In genomic region chr10:6813876-6814275, GRCh38 we compare ENCODE assay signal across 13 cellular contexts.
A peak's percentile ranks its signal among the peaks of the same experiment; 100 is the strongest.
DNase-seq lines count a peak whose midpoint lies in the region; ATAC-seq lines count a peak whose summit lies in the region.
"Had no signal": no experiment of that assay in that cellular context is flagged by ENCODE, and none has a peak within 500 bp of the region (broad histone marks: within the 10 kb centered on the region; RNA-seq: fewer than 3 reads in every experiment).

No MANE protein-coding gene starts in this region.

- DNase-seq in astrocyte of the hippocampus (ENCODE audit: low read depth, low spot score), result peak; percentile 50
- peak; percentile 30 for DNase-seq in fibroblast of gingiva (ENCODE audit: low read depth)
- peak; percentile 45 for DNase-seq in renal cortical epithelial cell (ENCODE audit: low read depth)
- no peak for DNase-seq in activated CD4-positive, alpha-beta T cell treated with anti-CD3 and anti-CD28 coated beads for 36 hours
- DNase-seq in islet precursor cell, result no peak
- DNase-seq in NCI-H2196 treated with DMSO at 0.1 percent for 48 hours (lab: John Stamatoyannopoulos, UW; ENCODE audit: unreplicated experiment), result no peak
- DNase-seq: ACHN; BE2C; C1 segment of cervical spinal cord; Caco-2; CD4-positive, alpha-beta T cell; HCEC 1CT; IMR-90 had no signal

- H3K9me3 Mint-ChIP-seq in activated CD4-positive, alpha-beta T cell treated with anti-CD3 and anti-CD28 coated beads for 36 hours (ENCODE audit: low read depth), result peaks cover 2% of the 10 kb centered on the region
- H3K9me3 Mint-ChIP-seq: CD4-positive, alpha-beta T cell had no signal

- no peak overlapping the region for H3K4me3 Mint-ChIP-seq in activated CD4-positive, alpha-beta T cell treated with anti-CD3 and anti-CD28 coated beads for 36 hours
- H3K4me3 Mint-ChIP-seq: CD4-positive, alpha-beta T cell had no signal

- POLR2A ChIA-PET in activated CD4-positive, alpha-beta T cell treated with anti-CD3 and anti-CD28 coated beads for 36 hours (lab: Charles Lee), result no interaction called here

- H3K4me1 Mint-ChIP-seq in activated CD4-positive, alpha-beta T cell treated with anti-CD3 and anti-CD28 coated beads for 36 hours, result no peaks in the 10 kb centered on the region

- CTCF ChIA-PET in activated CD4-positive, alpha-beta T cell treated with anti-CD3 and anti-CD28 coated beads for 36 hours (lab: Charles Lee), result no interaction called here

- intact Hi-C loops in activated CD4-positive, alpha-beta T cell treated with anti-CD3 and anti-CD28 coated beads for 36 hours (cut with DNase I, micrococcal nuclease), result no loop called here

- H3K27ac Mint-ChIP-seq in activated CD4-positive, alpha-beta T cell treated with anti-CD3 and anti-CD28 coated beads for 36 hours, result no peak overlapping the region
- H3K27ac Mint-ChIP-seq: CD4-positive, alpha-beta T cell had no signal

- no peaks in the 10 kb centered on the region for H3K36me3 Mint-ChIP-seq in activated CD4-positive, alpha-beta T cell treated with anti-CD3 and anti-CD28 coated beads for 36 hours (ENCODE audit: low read depth)

- H3K27me3 Mint-ChIP-seq in activated CD4-positive, alpha-beta T cell treated with anti-CD3 and anti-CD28 coated beads for 36 hours, result peaks cover 23% of the 10 kb centered on the region

- no peak for ATAC-seq in activated CD4-positive, alpha-beta T cell treated with anti-CD3 and anti-CD28 coated beads for 36 hours

Comparison
In these comparisons a context has a peak if more than half of its experiments do, and no peak if none do; other contexts are left out.
1. DNase-seq: peak in astrocyte of the hippocampus (single experiment), fibroblast of gingiva (single experiment) and renal cortical epithelial cell (single experiment); none in activated CD4-positive, alpha-beta T cell treated with anti-CD3 and anti-CD28 coated beads for 36 hours (single experiment), islet precursor cell (single experiment) and NCI-H2196 treated with DMSO at 0.1 percent for 48 hours (single experiment).